Comparison of ENCODE assay signal across 1 cellular context in genomic region chr2:61928816-61929471, GRCh38.
TF ChIP-seq lines count a peak whose summit lies in the region.

No MANE protein-coding gene starts in this region.

TF ChIP-seq in SK-N-SH treated with all-trans-retinoic acid at 6 μM for 48 hours, 23 proteins besides CTCF, POLR2A, EP300 and RAD21 (continued from another document):
- TF ChIP-seq PATZ1 (CRISPR knock-in tag; IDR thresholded peaks at IDR 0.05; ENCODE audit: borderline replicate concordance), result no peak
